17 cellular contexts compared by ENCODE assay signal in the genomic region with DNA sequence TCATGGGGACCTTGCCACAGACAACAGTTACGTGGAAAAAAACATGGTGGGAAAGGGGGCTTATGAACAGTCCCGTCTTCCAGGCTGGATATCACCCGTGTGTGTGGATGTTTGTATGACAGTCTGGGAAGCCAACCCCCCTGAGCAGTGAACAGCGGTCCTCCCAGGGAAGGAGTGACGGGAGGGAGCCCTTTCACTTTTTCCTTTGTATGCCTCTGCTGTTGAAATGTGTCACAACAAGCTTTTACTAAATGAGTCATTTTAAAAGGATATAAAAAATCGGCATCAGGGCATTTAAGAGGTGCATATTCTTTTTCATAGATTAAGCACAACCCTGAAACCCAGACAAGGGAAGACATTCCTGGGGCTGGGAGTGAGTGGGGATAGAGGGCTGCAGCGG. TPM values are rescaled to one million over a fixed set of nuclear protein-coding genes. Genes with fewer than 3 reads are reported as not detected.
DNase-seq lines count a peak whose midpoint lies in the region; ATAC-seq and TF ChIP-seq lines count a peak whose summit lies in the region.
"Had no signal": no experiment of that assay in that cellular context is flagged by ENCODE, and none has a peak within 500 bp of the region (broad histone marks: within the 10 kb centered on the region; RNA-seq: fewer than 3 reads in every experiment).

No MANE protein-coding gene starts in this region.

- H3K27me3 ChIP-seq in neural progenitor cell (no peaks in the 10 kb centered on the region), SJCRH30 (0 out of 2 replicates have a peak, but pooled peaks cover 6% of the 10 kb centered on the region)
- H3K27me3 ChIP-seq: BLaER1 had no signal

- H3K9me3 ChIP-seq in neural progenitor cell (ENCODE audit: low read depth), result no peaks in the 10 kb centered on the region
- no peaks in the 10 kb centered on the region for H3K9me3 ChIP-seq in SJCRH30 (replicated peaks)
- H3K9me3 ChIP-seq: BLaER1 had no signal

- no peaks in the 10 kb centered on the region for H4K20me1 ChIP-seq in neural progenitor cell (ENCODE audit: low read depth)
- H4K20me1 ChIP-seq: BLaER1 had no signal

- no peaks in the 10 kb centered on the region for H3K9me3 Mint-ChIP-seq in neural progenitor cell
- H3K9me3 Mint-ChIP-seq: CD8-positive, alpha-beta T cell had no signal

- H3K27me3 Mint-ChIP-seq in neural progenitor cell (ENCODE audit: insufficient read depth, low read depth), result peaks cover 10% of the 10 kb centered on the region

- no peaks in the 10 kb centered on the region for H3K4me1 ChIP-seq in neural progenitor cell
- H3K4me1 ChIP-seq in SJCRH30, result peaks cover 30% of the 10 kb centered on the region

- H3K27ac Mint-ChIP-seq in neural progenitor cell, result peak overlapping the region; percentile 81
- H3K27ac Mint-ChIP-seq: CD8-positive, alpha-beta T cell had no signal

- H3K4me2 ChIP-seq in neural progenitor cell, result no peak overlapping the region
- H3K4me2 ChIP-seq: BLaER1 had no signal

- H3K36me3 ChIP-seq in neural progenitor cell (no peaks in the 10 kb centered on the region), SJCRH30 (no peaks in the 10 kb centered on the region)
- H3K36me3 ChIP-seq: BLaER1 had no signal

- H3K36me3 Mint-ChIP-seq in neural progenitor cell, result no peaks in the 10 kb centered on the region
- H3K36me3 Mint-ChIP-seq: CD8-positive, alpha-beta T cell had no signal

- no peak overlapping the region for H3K4me3 Mint-ChIP-seq in neural progenitor cell
- H3K4me3 Mint-ChIP-seq: CD8-positive, alpha-beta T cell had no signal

- DNase-seq in ELR (ENCODE audit: low read depth), result peak; percentile 43
- DNase-seq in RKO (ENCODE audit: low spot score), result peak; percentile 37
- peak; percentile 44 for DNase-seq in epithelial cell of esophagus (ENCODE audit: low read depth)
- DNase-seq in neural progenitor cell (ENCODE audit: low spot score), result no peak
- no peak for DNase-seq in SJCRH30
- DNase-seq in NCI-H2107 treated with DMSO at 0.1 percent for 48 hours (lab: John Stamatoyannopoulos, UW; ENCODE audit: unreplicated experiment), result no peak
- DNase-seq: CD8-positive, alpha-beta T cell; NCI-H187; NCI-H446; NK-92 treated with Interleukin-12 subunit alpha and Interleukin-12 subunit beta, amount 100 ng/mL, for 24 hours had no signal

- H3K9ac ChIP-seq in neural progenitor cell, result no peak overlapping the region
- H3K9ac ChIP-seq: BLaER1 had no signal

- no peak overlapping the region for H2AFZ ChIP-seq in neural progenitor cell (replicated peaks)

- H3K4me1 Mint-ChIP-seq in neural progenitor cell, result peaks cover 27% of the 10 kb centered on the region

- no peak overlapping the region for H3K27ac ChIP-seq in neural progenitor cell
- H3K27ac ChIP-seq in SJCRH30, result no peak overlapping the region
- H3K27ac ChIP-seq: BLaER1 had no signal

- no peaks in the 10 kb centered on the region for H3F3A ChIP-seq in neural progenitor cell (ENCODE audit: low read depth)

- ATAC-seq in HG03095 (IDR thresholded peaks at IDR 0.05; ENCODE audit: unreplicated experiment) (no peak), GM18870 (IDR thresholded peaks at IDR 0.05; ENCODE audit: unreplicated experiment) (no peak)
- ATAC-seq: CD8-positive, alpha-beta T cell had no signal

- H3K4me3 ChIP-seq in epithelial cell of esophagus (ENCODE audit: low read length), result no peak overlapping the region
- H3K4me3 ChIP-seq in neural progenitor cell, result no peak overlapping the region
- H3K4me3 ChIP-seq in SJCRH30, result no peak overlapping the region
- H3K4me3 ChIP-seq: BLaER1 had no signal

- TF ChIP-seq CTCF in epithelial cell of esophagus (IDR thresholded peaks at IDR 0.05; ENCODE audit: insufficient read depth, low read depth, low read length, missing control alignments) (no peak), neural progenitor cell (IDR thresholded peaks at IDR 0.05) (no peak)

- H3K79me2 ChIP-seq in neural progenitor cell (ENCODE audit: low read depth), result no peaks in the 10 kb centered on the region

RNA-seq across cellular contexts. Expression of a gene that starts 5.1 kb away (rescaled TPM):
- total RNA-seq in neural progenitor cell (ENCODE audit: low replicate concordance), result not detected in 2 replicates
- total RNA-seq in SJCRH30 (2014; rRNA removed; shearing (Covaris generic)), result 1.1 and 2.0 TPM in 2 replicates
- total RNA-seq: CD8-positive, alpha-beta T cell; H1; HT-29; OCI-LY7 had no signal

RNA-seq across cellular contexts. Expression of a gene that starts 14.8 kb away (rescaled TPM):
- 0.30 and 0.99 TPM in 2 replicates for total RNA-seq in neural progenitor cell (ENCODE audit: low replicate concordance)
- total RNA-seq in SJCRH30 (2014; rRNA removed; shearing (Covaris generic)), result 3.3 and 3.5 TPM in 2 replicates
- total RNA-seq: LHCN-M2 had no signal

RNA-seq across cellular contexts. Expression of a gene that starts 40.8 kb away (rescaled TPM):
- 2.3 and 8.8 TPM in 2 replicates for total RNA-seq in neural progenitor cell (ENCODE audit: low replicate concordance)
- 20.3 and 23.4 TPM in 2 replicates for total RNA-seq in SJCRH30 (2014; rRNA removed; shearing (Covaris generic))

RNA-seq across cellular contexts. Expression of a gene that starts 59.9 kb away (rescaled TPM):
- total RNA-seq in neural progenitor cell (ENCODE audit: low replicate concordance), result 15.7 and 29.3 TPM in 2 replicates
- total RNA-seq in SJCRH30 (2014; rRNA removed; shearing (Covaris generic)), result 12.1 and 13.6 TPM in 2 replicates

Comparison
In these comparisons a context has a peak if more than half of its experiments do, and no peak if none do; other contexts are left out.
1. DNase-seq: peak in ELR (single experiment), RKO (single experiment) and epithelial cell of esophagus (single experiment); none in neural progenitor cell (single experiment), SJCRH30 (0 of 2) and NCI-H2107 treated with DMSO at 0.1 percent for 48 hours (single experiment).